In genomic region chr4:147118523-147118922, GRCh38 we compare ENCODE assay signal across 11 cellular contexts.
DNase-seq lines count a peak whose midpoint lies in the region; ATAC-seq and TF ChIP-seq lines count a peak whose summit lies in the region.
"Had no signal": no experiment of that assay in that cellular context is flagged by ENCODE, and none has a peak within 500 bp of the region (broad histone marks: within the 10 kb centered on the region; RNA-seq: fewer than 3 reads in every experiment).

No MANE protein-coding gene starts in this region.

- H3K4me3 ChIP-seq in AG04450 (ENCODE audit: low read depth, low read length), result no peak overlapping the region
- no peak overlapping the region for H3K4me3 ChIP-seq in coronary artery
- H3K4me3 ChIP-seq in mesenchymal stem cell (ENCODE audit: insufficient read depth in 1 of 2, low read depth in 1 of 2, low read length in 2 of 2), result no peak overlapping the region

- H4K91ac ChIP-seq in mesenchymal stem cell (ENCODE audit: low read length), result peak overlapping the region; percentile 66

- 89% methylated on average over 1 of the region's 2 CpGs for WGBS in mesenchymal stem cell

- POLR2A ChIA-PET in AG04450 (lab: Yijun Ruan, JAX), result no interaction called here

- H3K27ac ChIP-seq in AG04450 (ENCODE audit: low read depth, low read length), result no peak overlapping the region
- peak overlapping the region; percentile 40 to 63 for H3K27ac ChIP-seq in coronary artery
- no peak overlapping the region for H3K27ac ChIP-seq in mesenchymal stem cell (ENCODE audit: low read length, poor library complexity, severe bottlenecking)

- no peak overlapping the region for H3K4me2 ChIP-seq in mesenchymal stem cell (ENCODE audit: low read length, poor library complexity, severe bottlenecking)

- no peaks in the 10 kb centered on the region for H3K27me3 ChIP-seq in AG04450 (ENCODE audit: control insufficient read depth, insufficient read depth, low read length)
- H3K27me3 ChIP-seq in mesenchymal stem cell (ENCODE audit: control insufficient read depth in 1 of 2, insufficient read depth in 1 of 2, low read length in 2 of 2), result no peaks in the 10 kb centered on the region

- H2BK15ac ChIP-seq in mesenchymal stem cell (ENCODE audit: low read depth, poor library complexity, severe bottlenecking), result no peak overlapping the region

- peak overlapping the region in 1 of 2 experiments; percentile 58 for H3K4ac ChIP-seq in mesenchymal stem cell (ENCODE audit: low read depth in 1 of 2, low read length in 2 of 2)

- H3K79me1 ChIP-seq in mesenchymal stem cell (replicated peaks; ENCODE audit: low read length, poor library complexity, severe bottlenecking), result no peaks in the 10 kb centered on the region

- no peak overlapping the region for H2BK5ac ChIP-seq in mesenchymal stem cell (ENCODE audit: low read depth, low read length, poor library complexity, severe bottlenecking)

- no peak overlapping the region for H2BK120ac ChIP-seq in mesenchymal stem cell (ENCODE audit: low read depth, low read length)

- no peaks in the 10 kb centered on the region for H3K36me3 ChIP-seq in mesenchymal stem cell (ENCODE audit: control insufficient read depth in 1 of 2, insufficient read depth in 2 of 2, low read depth in 1 of 2, low read length in 2 of 2)

- H2BK12ac ChIP-seq in mesenchymal stem cell (ENCODE audit: low read length in 2 of 2), result peak overlapping the region in 1 of 2 experiments; percentile 92

- ATAC-seq in HG02610 (IDR thresholded peaks at IDR 0.05; ENCODE audit: unreplicated experiment), result peak; percentile 92
- no peak for ATAC-seq in stimulated activated naive CD8-positive, alpha-beta T cell treated with anti-CD3 and anti-CD28 coated beads, Interleukin-15, Interleukin-2, amounts not matched to agents 100 U/mL and 50 U/mL, for 24 hours

- H3K18ac ChIP-seq in mesenchymal stem cell (ENCODE audit: low read depth in 1 of 2, low read length in 2 of 2), result peak overlapping the region in 1 of 2 experiments; percentile 52

- H3K9ac ChIP-seq in mesenchymal stem cell (ENCODE audit: low read length), result peak overlapping the region; percentile 40

- CTCF ChIA-PET in AG04450 (lab: Charles Lee), result no interaction called here

- peak overlapping the region; percentile 37 for H4K8ac ChIP-seq in mesenchymal stem cell (ENCODE audit: low read length)

- H2AK5ac ChIP-seq in mesenchymal stem cell (ENCODE audit: low read length, severe bottlenecking), result no peak overlapping the region

- no peak for TF ChIP-seq POLR2A in erythroblast (IDR thresholded peaks at IDR 0.05; ENCODE audit: low read length)

- H2AFZ ChIP-seq in mesenchymal stem cell (ENCODE audit: low read depth, low read length), result no peak overlapping the region

- TF ChIP-seq CTCF in AG04450 (IDR thresholded peaks at IDR 0.05; ENCODE audit: low read depth, low read length) (no peak), coronary artery (IDR thresholded peaks at IDR 0.05) (no peak)

- H3K23ac ChIP-seq in mesenchymal stem cell (ENCODE audit: low read length in 2 of 2), result no peak overlapping the region

- H3K4me1 ChIP-seq in mesenchymal stem cell (ENCODE audit: control insufficient read depth, insufficient read depth, low read depth, low read length), result no peaks in the 10 kb centered on the region

- H3K14ac ChIP-seq in mesenchymal stem cell (ENCODE audit: low read length in 2 of 2), result peak overlapping the region in 1 of 2 experiments; percentile 55

- H3K9me3 ChIP-seq in AG04450 (ENCODE audit: control insufficient read depth, insufficient read depth, low read length) (peaks cover 3% of the 10 kb centered on the region), mesenchymal stem cell (ENCODE audit: control insufficient read depth, low read length) (no peaks in the 10 kb centered on the region)

- DNase-seq in AG04450 (ENCODE audit: low read depth, low spot score) (peak; percentile 45), coronary artery (ENCODE audit: low spot score) (no peak), mesenchymal stem cell (peak; percentile 47), erythroblast (lab: John Stamatoyannopoulos, UW) (no peak), SKM-1 (lab: John Stamatoyannopoulos, UW; ENCODE audit: unreplicated experiment) (no peak)
- DNase-seq in stimulated activated naive CD8-positive, alpha-beta T cell treated with anti-CD3 and anti-CD28 coated beads, Interleukin-15, Interleukin-2, amounts not matched to agents 100 U/mL and 50 U/mL, for 24 hours, result no peak
- DNase-seq in activated effector memory CD4-positive, alpha-beta T cell treated with Interleukin-2 at 50 U/mL for 16 hours, result no peak
- DNase-seq: DMS53, NCI-H1694 treated with DMSO at 0.1 percent for 48 hours, T-helper 9 cell had no signal

Comparison
In these comparisons a context has a peak if more than half of its experiments do, and no peak if none do; other contexts are left out.
1. DNase-seq: peak in AG04450 (single experiment) and mesenchymal stem cell (single experiment); none in coronary artery (single experiment), stimulated activated naive CD8-positive, alpha-beta T cell treated with anti-CD3 and anti-CD28 coated beads, Interleukin-15, Interleukin-2, amounts not matched to agents 100 U/mL and 50 U/mL, for 24 hours (single experiment), erythroblast (0 of 2), SKM-1 (single experiment) and activated effector memory CD4-positive, alpha-beta T cell treated with Interleukin-2 at 50 U/mL for 16 hours (single experiment).
2. H3K27ac ChIP-seq: peak in coronary artery (2 of 2); none in AG04450 (single experiment) and mesenchymal stem cell (single experiment).